In the genomic region with DNA sequence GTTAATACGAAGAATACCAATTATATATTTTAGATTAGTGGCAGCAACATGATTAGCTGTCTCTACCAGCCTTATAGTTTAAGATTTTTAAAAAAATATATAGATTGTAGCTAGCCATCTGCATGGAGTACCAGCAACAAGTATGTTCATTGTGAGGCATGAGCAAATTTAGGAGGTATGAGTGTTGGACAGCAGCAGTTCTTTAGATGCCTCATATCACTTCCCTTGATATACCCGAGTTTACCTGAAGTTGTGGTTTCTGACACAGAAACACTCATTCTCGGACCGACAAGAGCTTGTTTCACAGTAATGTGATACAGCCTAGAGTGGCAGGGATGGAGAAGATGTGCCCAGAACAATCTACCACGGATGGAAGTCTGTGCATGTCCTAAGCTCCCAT, we compare ENCODE assay signal across 26 cellular contexts.
"Had no signal": no experiment of that assay in that cellular context is flagged by ENCODE, and none has a peak within 500 bp of the region (broad histone marks: within the 10 kb centered on the region; RNA-seq: fewer than 3 reads in every experiment).

No MANE protein-coding gene starts in this region.

- H3K27ac ChIP-seq: brain microvascular endothelial cell, coronary artery, dorsolateral prefrontal cortex, WERI-Rb-1 had no signal

- H3K27me3 ChIP-seq: brain microvascular endothelial cell, dorsolateral prefrontal cortex had no signal

- ATAC-seq: activated CD4-positive, alpha-beta T cell treated with anti-CD3 and anti-CD28 coated beads for 36 hours; activated CD4-positive, CD25-positive, alpha-beta regulatory T cell treated with anti-CD3 and anti-CD28 coated beads, Interleukin-2, amount 50 U/mL, for 24 hours; activated naive CD4-positive, alpha-beta T cell treated with anti-CD3 and anti-CD28 coated beads, Interleukin-2, amount 50 U/mL, for 72 hours; activated T-cell treated with anti-CD3 and anti-CD28 coated beads, Interleukin-2, amount 50 U/mL, for 72 hours; esophagus mucosa; T-helper 17 cell had no signal

- DNase-seq: activated B cell treated with CpG ODN at 0.5 μM for 24 hours; activated CD4-positive, alpha-beta memory T cell treated with anti-CD3 and anti-CD28 coated beads, Interleukin-2, amount 10 ng/mL, durations not matched to agents 7 days and 5 days; activated CD4-positive, alpha-beta T cell treated with anti-CD3 and anti-CD28 coated beads for 36 hours; activated CD4-positive, alpha-beta T cell treated with anti-CD3 and anti-CD28 coated beads, Interleukin-2, amount 10 ng/mL, durations not matched to agents 24 days and 14 days; activated CD4-positive, alpha-beta T cell treated with anti-CD3 and anti-CD28 coated beads, Interleukin-2, amount 50 U/mL, for 4 hours; activated CD8-positive, alpha-beta memory T cell treated with anti-CD3 and anti-CD28 coated beads, Interleukin-2, amount 50 U/mL, for 48 hours; activated gamma-delta T cell; activated naive CD4-positive, alpha-beta T cell; activated naive CD4-positive, alpha-beta T cell treated with anti-CD3 and anti-CD28 coated beads, Interleukin-2, amount 10 ng/mL, durations not matched to agents 7 days and 5 days; activated naive CD8-positive, alpha-beta T cell treated with anti-CD3 and anti-CD28 coated beads, Interleukin-2, amount 10 ng/mL, durations not matched to agents 7 days and 5 days; activated T-cell treated with anti-CD3 and anti-CD28 coated beads for 4 hours; activated T-cell treated with anti-CD3 and anti-CD28 coated beads, Interleukin-2, amount 50 U/mL, for 24 hours; activated T-cell treated with anti-CD3 and anti-CD28 coated beads, Interleukin-2, amount 50 U/mL, for 72 hours; brain microvascular endothelial cell; dorsolateral prefrontal cortex; effector memory CD4-positive, alpha-beta T cell; endodermal cell; foreskin fibroblast; head of caudate nucleus; T-helper 17 cell; T1000; WERI-Rb-1 had no signal

- H3K36me3 ChIP-seq: brain microvascular endothelial cell, WERI-Rb-1 had no signal

- H3K4me3 ChIP-seq: coronary artery, dorsolateral prefrontal cortex had no signal
